In genomic region chr7:111162692-111163091, GRCh38 we compare ENCODE assay signal across 24 cellular contexts.
DNase-seq lines count a peak whose midpoint lies in the region; ATAC-seq, FAIRE-seq and TF ChIP-seq lines count a peak whose summit lies in the region.
"Had no signal": no experiment of that assay in that cellular context is flagged by ENCODE, and none has a peak within 500 bp of the region (broad histone marks: within the 10 kb centered on the region; RNA-seq: fewer than 3 reads in every experiment).

No MANE protein-coding gene starts in this region.

- H3K79me2 ChIP-seq in HepG2 (ENCODE audit: insufficient read depth, low read length), result no peaks in the 10 kb centered on the region

- peak; percentile 63 for DNase-seq in HepG2 (ENCODE audit: low spot score)
- no peak for DNase-seq in right lobe of liver
- DNase-seq in astrocyte of the hippocampus (ENCODE audit: low read depth, low spot score), result peak; percentile 41
- DNase-seq in left kidney (ENCODE audit: low read depth, low spot score), result peak; percentile 18
- DNase-seq in NCI-H524 (lab: John Stamatoyannopoulos, UW), result no peak
- DNase-seq: 8988T, ACHN, Calu3, DMS79 treated with DMSO at 0.1 percent for 48 hours, GF-D8, H7, Karpas-422, NCI-H1105, NCI-H1436 treated with DMSO at 0.1 percent for 48 hours, NCI-H187 treated with DMSO at 0.1 percent for 48 hours, NCI-H524 treated with DMSO at 0.1 percent for 48 hours, NCI-H774, PC-3, SJCRH30 had no signal

- H3K4me1 ChIP-seq in HepG2 (ENCODE audit: insufficient read depth, low read length) (peaks cover 15% of the 10 kb centered on the region), right lobe of liver (no peaks in the 10 kb centered on the region)

- H2AFZ ChIP-seq in HepG2 (ENCODE audit: low read length), result no peak overlapping the region

- no peaks in the 10 kb centered on the region for H3K27me3 ChIP-seq in HepG2 (ENCODE audit: control insufficient read depth in 1 of 2, insufficient read depth in 2 of 2, low read length in 2 of 2)
- H3K27me3 ChIP-seq in right lobe of liver, result no peaks in the 10 kb centered on the region
- H3K27me3 ChIP-seq: SJCRH30 had no signal

- TF ChIP-seq POLR2A in HepG2 (IDR thresholded peaks at IDR 0.05; ENCODE audit: insufficient read depth in 1 of 2, low read depth in 2 of 2, low read length in 2 of 2) (no peak), right lobe of liver (IDR thresholded peaks at IDR 0.05) (no peak)

- TF ChIP-seq EP300 in HepG2 (IDR thresholded peaks at IDR 0.05; ENCODE audit: low read depth in 2 of 2, low read length in 2 of 2), result no peak
- no peak for TF ChIP-seq EP300 in HepG2 (CRISPR knock-in tag; IDR thresholded peaks at IDR 0.05; ENCODE audit: borderline replicate concordance)

- in situ Hi-C loops in HepG2 (cut with HindIII; ENCODE audit: extremely low pct_ligation_motif_present, low pct_unique_long_range_greater_than_20kb), result no loop called here

- no TSS peak for BruUV-seq in HepG2 (replicated peaks; lab: Mats Ljungman, UMichigan)

- no peaks in the 10 kb centered on the region for H3K9me3 ChIP-seq in HepG2 (ENCODE audit: low read length)
- H3K9me3 ChIP-seq in right lobe of liver, result no peaks in the 10 kb centered on the region
- H3K9me3 ChIP-seq: SJCRH30 had no signal

- POLR2A ChIA-PET in HepG2 (lab: Yijun Ruan, JAX), result interaction anchor here (0.5 kb wide), 1 partner anchor 1141 kb away, joined by 5 read pairs; no protein-coding TSS in a partner anchor

- peak; percentile 99 for ATAC-seq in HepG2
- no peak for ATAC-seq in right lobe of liver
- no peak for ATAC-seq in GM18867 (IDR thresholded peaks at IDR 0.05; ENCODE audit: unreplicated experiment)
- no peak for ATAC-seq in GM18868 (IDR thresholded peaks at IDR 0.05; ENCODE audit: unreplicated experiment)
- no peak for ATAC-seq in GM18907 (IDR thresholded peaks at IDR 0.05; ENCODE audit: unreplicated experiment)
- ATAC-seq: PC-3 had no signal

- CTCF ChIA-PET in HepG2 (lab: Yijun Ruan, JAX; ENCODE audit: low intra/inter-chr PET ratio, low total read pairs), result no interaction called here

- no peak for TF ChIP-seq RAD21 in HepG2 (CRISPR knock-in tag; IDR thresholded peaks at IDR 0.05)

- H3K27ac ChIP-seq in HepG2 (ENCODE audit: extremely low read length, insufficient read depth, low read length) (no peak overlapping the region), right lobe of liver (no peak overlapping the region)
- H3K27ac ChIP-seq: SJCRH30 had no signal

- H3K36me3 ChIP-seq in HepG2 (replicated peaks in 1 of 2; ENCODE audit: control insufficient read depth in 1 of 2, insufficient read depth in 2 of 2, low read length in 2 of 2) (no peaks in the 10 kb centered on the region), right lobe of liver (no peaks in the 10 kb centered on the region)

- intact Hi-C loops in HepG2 (cut with micrococcal nuclease; ENCODE audit: unreplicated experiment) (no loop called here), right lobe of liver (cut with DNase I) (no loop called here)

- H3K4me3 ChIP-seq in HepG2 (replicated peaks in 1 of 3; ENCODE audit: insufficient read depth in 1 of 3, low read depth in 2 of 3, low read length in 3 of 3) (no peak overlapping the region), right lobe of liver (no peak overlapping the region)
- H3K4me3 ChIP-seq: SJCRH30 had no signal

- H4K20me1 ChIP-seq in HepG2 (ENCODE audit: insufficient read depth, low read length), result no peaks in the 10 kb centered on the region

- FAIRE-seq in HepG2 (lab: Jason Lieb, UNC), result peak; percentile 18
- FAIRE-seq: GM12891, HTR-8/SVneo had no signal

- no peak for TF ChIP-seq CTCF in HepG2 (CRISPR knock-in tag; IDR thresholded peaks at IDR 0.05)
- TF ChIP-seq CTCF in right lobe of liver (IDR thresholded peaks at IDR 0.05), result no peak

- H3K4me2 ChIP-seq in HepG2 (ENCODE audit: low read depth, low read length), result peak overlapping the region; percentile 11; the same call in 1 of the 2 replicates

- WGBS in HepG2 (ENCODE audit: low lambda C conversion rate), result 11% methylated on average over 3 of the region's 3 CpGs
- WGBS in right lobe of liver (ENCODE audit: insufficient coverage, low coverage, low lambda C conversion rate, missing lambda C conversion rate), result 96% methylated on average over 3 of the region's 3 CpGs

- no peak overlapping the region; the same call in 1 of the 2 replicates for H3K9ac ChIP-seq in HepG2 (ENCODE audit: insufficient read depth, low read depth, low read length)

TF ChIP-seq in HepG2, 621 proteins besides CTCF, POLR2A, EP300 and RAD21 (continues in another document):
- TF ChIP-seq SALL1 (CRISPR knock-in tag; IDR thresholded peaks at IDR 0.05) (peak; percentile 25; the same call in 1 of the 2 replicates), SOX6 (IDR thresholded peaks at IDR 0.05) (no peak), SOX6 (CRISPR knock-in tag; IDR thresholded peaks at IDR 0.05) (peak; percentile 55; the same call in 1 of the 2 replicates), RARA (CRISPR knock-in tag; IDR thresholded peaks at IDR 0.05) (peak; percentile 84), FOXO1 (CRISPR knock-in tag; IDR thresholded peaks at IDR 0.05) (no peak), DNMT3B (CRISPR knock-in tag; conservative IDR thresholded peaks at IDR 0.05) (no peak), RXRB (CRISPR knock-in tag; IDR thresholded peaks at IDR 0.05; ENCODE audit: borderline replicate concordance) (peak; percentile 78), HNF1B (CRISPR knock-in tag; IDR thresholded peaks at IDR 0.05) (0 out of 2 replicates have a peak, but pooled peaks have one; percentile 17), ZNF616 (CRISPR knock-in tag; IDR thresholded peaks at IDR 0.05; ENCODE audit: low read depth) (no peak), MBD4 (IDR thresholded peaks at IDR 0.05; ENCODE audit: borderline replicate concordance, low read length) (no peak), PATZ1 (CRISPR knock-in tag; IDR thresholded peaks at IDR 0.05) (peak; percentile 45; the same call in 1 of the 2 replicates), TBL1XR1 (IDR thresholded peaks at IDR 0.05; ENCODE audit: borderline replicate concordance, low read length, partially characterized antibody) (peak; percentile 68), BCL6 (CRISPR knock-in tag; IDR thresholded peaks at IDR 0.05) (peak; percentile 51; the same call in 1 of the 2 replicates), HNF4A (CRISPR knock-in tag; IDR thresholded peaks at IDR 0.05) (peak; percentile 33; the same call in 1 of the 2 replicates), SKI (IDR thresholded peaks at IDR 0.05; ENCODE audit: partially characterized antibody) (peak; percentile 96), EED (CRISPR knock-in tag; IDR thresholded peaks at IDR 0.05) (no peak), RXRA (CRISPR knock-in tag; IDR thresholded peaks at IDR 0.05) (peak; percentile 68; the same call in 1 of the 2 replicates), SOX13 (IDR thresholded peaks at IDR 0.05) (no peak), SOX13 (CRISPR knock-in tag; conservative IDR thresholded peaks at IDR 0.05 in 1 of 2, IDR thresholded peaks at IDR 0.05 in 1 of 2) (peak in 1 of 2 experiments; percentile 23; a peak in 1 of 4 replicates), FOXP4 (CRISPR knock-in tag; IDR thresholded peaks at IDR 0.05) (0 out of 2 replicates have a peak, but pooled peaks have one; percentile 20), ZMYM4 (CRISPR knock-in tag; IDR thresholded peaks at IDR 0.05) (peak; percentile 31; the same call in 1 of the 2 replicates), ZFY (CRISPR knock-in tag; IDR thresholded peaks at IDR 0.05) (peak; percentile 12; the same call in 1 of the 2 replicates)

Comparison
In these comparisons a context has a peak if more than half of its experiments do, and no peak if none do; other contexts are left out.
1. DNase-seq: peak in HepG2 (single experiment), astrocyte of the hippocampus (single experiment) and left kidney (single experiment); none in right lobe of liver (0 of 3) and NCI-H524 (0 of 2).